ENCODE assay signal across 11 cellular contexts in genomic region chr22:40593460-40594273, GRCh38. TPM values are rescaled to one million over a fixed set of nuclear protein-coding genes. Genes with fewer than 3 reads are reported as not detected.
A peak's percentile ranks its signal among the peaks of the same experiment; 100 is the strongest.
DNase-seq lines count a peak whose midpoint lies in the region; ATAC-seq and TF ChIP-seq lines count a peak whose summit lies in the region.
"Had no signal": no experiment of that assay in that cellular context is flagged by ENCODE, and none has a peak within 500 bp of the region (broad histone marks: within the 10 kb centered on the region; RNA-seq: fewer than 3 reads in every experiment).

No MANE protein-coding gene starts in this region.

- no peaks in the 10 kb centered on the region for H3K36me3 ChIP-seq in parathyroid adenoma (ENCODE audit: control insufficient read depth, insufficient read depth, low read length)

- peak; percentile 40 for ATAC-seq in GM18867 (IDR thresholded peaks at IDR 0.05; ENCODE audit: unreplicated experiment)
- ATAC-seq in HG02763 (IDR thresholded peaks at IDR 0.05; ENCODE audit: unreplicated experiment): peak; percentile 40
- ATAC-seq in activated T-helper 17 cell treated with anti-CD3 and anti-CD28 coated beads, Interleukin-2, amount 50 U/mL, for 72 hours (replicated peaks): peak; percentile 58
- ATAC-seq in HG03280 (IDR thresholded peaks at IDR 0.05; ENCODE audit: unreplicated experiment): no peak

- peak overlapping the region; percentile 22 for H3K4me3 Mint-ChIP-seq in activated T-helper 17 cell treated with anti-CD3 and anti-CD28 coated beads, Interleukin-2, amount 50 U/mL, for 72 hours

- no peaks in the 10 kb centered on the region for H3K9me3 ChIP-seq in parathyroid adenoma (ENCODE audit: control insufficient read depth, low read length)

- no peaks in the 10 kb centered on the region for H3K27me3 Mint-ChIP-seq in activated T-helper 17 cell treated with anti-CD3 and anti-CD28 coated beads, Interleukin-2, amount 50 U/mL, for 72 hours

- H3K27ac ChIP-seq in parathyroid adenoma: peak overlapping the region; percentile 42

- H3K4me3 ChIP-seq in parathyroid adenoma (ENCODE audit: low read depth, low read length): no peak overlapping the region

- H3K9ac ChIP-seq in parathyroid adenoma: no peak overlapping the region

- H3K4me2 ChIP-seq in parathyroid adenoma (ENCODE audit: low read length): peak overlapping the region; percentile 61

- DNase-seq in NCI-H2029 (lab: John Stamatoyannopoulos, UW) (no peak), T1000 (lab: John Stamatoyannopoulos, UW) (no peak)
- DNase-seq in activated CD4-positive, CD25-positive, alpha-beta regulatory T cell treated with anti-CD3 and anti-CD28 coated beads, Interleukin-2, amount 50 U/mL, for 72 hours: no peak
- DNase-seq: DMS53, hypothalamus, NCI-H510A had no signal

- no peak overlapping the region for H2AFZ ChIP-seq in parathyroid adenoma

- peaks cover 12% of the 10 kb centered on the region for H3K36me3 Mint-ChIP-seq in activated T-helper 17 cell treated with anti-CD3 and anti-CD28 coated beads, Interleukin-2, amount 50 U/mL, for 72 hours (ENCODE audit: low read depth)

- TF ChIP-seq CTCF in parathyroid adenoma (IDR thresholded peaks at IDR 0.05): no peak

- H3K4me1 Mint-ChIP-seq in activated T-helper 17 cell treated with anti-CD3 and anti-CD28 coated beads, Interleukin-2, amount 50 U/mL, for 72 hours: peaks cover 39% of the 10 kb centered on the region

- H3K79me2 ChIP-seq in parathyroid adenoma: peaks cover 5% of the 10 kb centered on the region

- no peaks in the 10 kb centered on the region for H3K9me3 Mint-ChIP-seq in activated T-helper 17 cell treated with anti-CD3 and anti-CD28 coated beads, Interleukin-2, amount 50 U/mL, for 72 hours

- H3K27ac Mint-ChIP-seq in activated T-helper 17 cell treated with anti-CD3 and anti-CD28 coated beads, Interleukin-2, amount 50 U/mL, for 72 hours: peak overlapping the region; percentile 42

- no peaks in the 10 kb centered on the region for H3K27me3 ChIP-seq in parathyroid adenoma (ENCODE audit: control insufficient read depth, insufficient read depth, low read length)

- H3K4me1 ChIP-seq in parathyroid adenoma: peaks cover 5% of the 10 kb centered on the region

RNA-seq across cellular contexts. Expression of gene MRTFA, which starts 42.9 kb away (rescaled TPM):
- 10 to 100 TPM; 38.5 to 57.4 TPM for total RNA-seq in activated T-helper 17 cell treated with anti-CD3 and anti-CD28 coated beads, Interleukin-2, amount 50 U/mL, for 72 hours
